7 cellular contexts compared by ENCODE assay signal in genomic region chr11:126386729-126387071, GRCh38. TPM values are rescaled to one million over a fixed set of nuclear protein-coding genes. Genes with fewer than 3 reads are reported as not detected.
DNase-seq lines count a peak whose midpoint lies in the region; FAIRE-seq and TF ChIP-seq lines count a peak whose summit lies in the region.
"Not testable (repeated sequence)": the region's sequence is repeated elsewhere in the genome, so short reads cannot be mapped to it uniquely, and the experiment has no call there.

No MANE protein-coding gene starts in this region.

- H3K27me3 ChIP-seq in neutrophil = not testable (repeated sequence)

- not testable (repeated sequence) for TF ChIP-seq CTCF in endothelial cell (IDR thresholded peaks at IDR 0.05; ENCODE audit: unreplicated experiment); kidney (IDR thresholded peaks at IDR 0.05; ENCODE audit: borderline replicate concordance, extremely low read depth, insufficient read depth); neutrophil (IDR thresholded peaks at IDR 0.05)

- not testable (repeated sequence) for H3K36me3 Mint-ChIP-seq in endothelial cell (ENCODE audit: low read depth, unreplicated experiment)

- not testable (repeated sequence) for H3K9me3 Mint-ChIP-seq in endothelial cell (ENCODE audit: unreplicated experiment)

- not testable (repeated sequence) for H3K27ac Mint-ChIP-seq in endothelial cell (ENCODE audit: unreplicated experiment)

- H3K9ac ChIP-seq in kidney (ENCODE audit: low read length in 2 of 2) = not testable (repeated sequence)

- H3K9me3 ChIP-seq in kidney (ENCODE audit: control insufficient read depth in 1 of 2, low read length in 2 of 2); neutrophil: not testable (repeated sequence)

- H3K4me3 ChIP-seq in kidney (ENCODE audit: low read length in 2 of 2) = not testable (repeated sequence)
- peak overlapping the region; percentile 33 to 45 for H3K4me3 ChIP-seq in neutrophil (ENCODE audit: low read depth in 1 of 2, low read length in 1 of 2)

- H3K27me3 Mint-ChIP-seq in endothelial cell (ENCODE audit: unreplicated experiment) = not testable (repeated sequence)

- intact Hi-C loops in kidney (cut with DNase I) = not testable (repeated sequence)

- DNase-seq in GDM1 (lab: John Stamatoyannopoulos, UW) (peak; percentile 75), NCI-H1092 treated with DMSO at 0.1 percent for 48 hours (lab: John Stamatoyannopoulos, UW) (peak; percentile 77), NOMO-1 (lab: John Stamatoyannopoulos, UW; ENCODE audit: unreplicated experiment in 2 of 2) (peak; percentile 57 to 75), UCSD-AML1 (lab: John Stamatoyannopoulos, UW; ENCODE audit: unreplicated experiment) (peak; percentile 72), endothelial cell (ENCODE audit: low spot score) (peak; percentile 22), kidney (peak; percentile 79)

- FAIRE-seq in kidney (lab: Jason Lieb, UNC) = not testable (repeated sequence)

- H3K4me1 ChIP-seq in kidney (ENCODE audit: control insufficient read depth in 1 of 2, insufficient read depth in 1 of 2, low read depth in 1 of 2, low read length in 2 of 2) = peaks cover 0 to 10% of the 10 kb centered on the region in 2 donors
- peaks cover 41% of the 10 kb centered on the region in 2 experiments for H3K4me1 ChIP-seq in neutrophil (ENCODE audit: control insufficient read depth in 1 of 2, insufficient read depth in 1 of 2, low read depth in 1 of 2, low read length in 1 of 2)

- H3K27ac ChIP-seq in kidney (ENCODE audit: low read depth in 2 of 2, low read length in 2 of 2) = not testable (repeated sequence)
- H3K27ac ChIP-seq in neutrophil = peak overlapping the region; percentile 87

- not testable (repeated sequence) for H3K36me3 ChIP-seq in kidney (ENCODE audit: control insufficient read depth in 1 of 2, insufficient read depth in 2 of 2, low read length in 2 of 2); neutrophil

- not testable (repeated sequence) for H3K4me3 Mint-ChIP-seq in endothelial cell (ENCODE audit: unreplicated experiment)

- H3K4me1 Mint-ChIP-seq in endothelial cell (ENCODE audit: unreplicated experiment) = peaks cover 22% of the 10 kb centered on the region

RNA-seq across cellular contexts. Expression of gene ST3GAL4, which starts 31.2 kb away (rescaled TPM):
- total RNA-seq in endothelial cell (ENCODE audit: unreplicated experiment) (25.9 TPM), kidney (27.4 TPM)
- 72.8 TPM for polyA plus RNA-seq in kidney (ENCODE audit: insufficient read depth, low read depth, low replicate concordance)

Comparison
In these comparisons a context has a peak if more than half of its experiments do, and no peak if none do; other contexts are left out.
1. DNase-seq: peak in every context shown above with its lines; median percentile 79 in kidney; 77 in NCI-H1092 treated with DMSO at 0.1 percent for 48 hours; 75 in GDM1; 72 in UCSD-AML1; 66 in NOMO-1; 22 in endothelial cell.